In the genomic region with DNA sequence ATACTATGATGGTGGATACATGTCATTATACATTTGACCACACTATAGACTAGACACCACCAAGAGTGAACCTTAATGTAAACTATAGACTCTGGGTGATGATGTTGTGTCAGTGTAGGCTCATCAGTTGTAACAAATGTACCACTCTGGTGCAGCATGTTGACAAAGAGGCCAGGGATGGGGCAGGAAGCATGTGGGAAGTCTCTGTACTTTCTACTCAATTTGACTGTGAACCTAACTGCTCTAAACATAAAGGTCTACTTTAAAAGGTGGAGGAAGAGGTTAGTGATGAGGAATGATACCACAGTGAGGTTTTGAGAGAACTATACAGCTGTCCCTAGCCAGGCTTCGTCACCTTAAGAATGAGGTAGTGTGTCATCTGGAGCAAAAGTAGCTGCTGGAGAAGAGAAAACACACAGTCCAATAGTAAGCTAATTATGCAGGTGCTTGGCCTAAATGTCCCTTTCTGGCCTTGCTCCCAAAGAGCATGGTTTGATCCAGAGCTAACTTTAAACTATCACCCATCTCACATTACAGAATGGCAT, we compare ENCODE assay signal across 10 cellular contexts. TPM values are rescaled to one million over a fixed set of nuclear protein-coding genes. Genes with fewer than 3 reads are reported as not detected.
A peak's percentile ranks its signal among the peaks of the same experiment; 100 is the strongest.
DNase-seq lines count a peak whose midpoint lies in the region; ATAC-seq and TF ChIP-seq lines count a peak whose summit lies in the region.
"Had no signal": no experiment of that assay in that cellular context is flagged by ENCODE, and none has a peak within 500 bp of the region (broad histone marks: within the 10 kb centered on the region; RNA-seq: fewer than 3 reads in every experiment).

No MANE protein-coding gene starts in this region.

- DNase-seq in activated T-cell treated with anti-CD3 and anti-CD28 coated beads for 48 hours (ENCODE audit: low read depth) = peak; percentile 3
- DNase-seq in activated T-cell treated with anti-CD3 and anti-CD28 coated beads, Interleukin-2, amount 50 U/mL, for 1 hour = no peak
- DNase-seq in Jurkat, Clone E6-1 (ENCODE audit: low read depth, low spot score) = peak; percentile 73
- DNase-seq in stimulated activated CD8-positive, alpha-beta memory T cell treated with anti-CD3 and anti-CD28 coated beads, Interleukin-4, amount 100 ng/mL, for 48 hours = peak; percentile 26
- DNase-seq in superior temporal gyrus (ENCODE audit: extremely low spot score) = no peak
- no peak for DNase-seq in NCI-H774 (lab: John Stamatoyannopoulos, UW)
- DNase-seq: NCI-H82, sigmoid colon had no signal

- no peak for ATAC-seq in esophagus mucosa

- H3K4me3 ChIP-seq in HEK293 (ENCODE audit: low read depth, low read length) = no peak overlapping the region
- no peak overlapping the region for H3K4me3 ChIP-seq in Jurkat, Clone E6-1 (ENCODE audit: low read length)
- H3K4me3 ChIP-seq: sigmoid colon had no signal

- H3K4me1 ChIP-seq in HEK293 (ENCODE audit: control insufficient read depth, insufficient read depth, low read length) = no peaks in the 10 kb centered on the region
- H3K4me1 ChIP-seq: sigmoid colon had no signal

- TF ChIP-seq CTCF in HEK293 (tag by site-specific recombination; IDR thresholded peaks at IDR 0.05) = no peak

- H3K27ac ChIP-seq in HEK293 (ENCODE audit: extremely low read depth, low read depth, low read length) = no peak overlapping the region
- H3K27ac ChIP-seq: sigmoid colon had no signal

- H3K36me3 ChIP-seq in HEK293 (ENCODE audit: control insufficient read depth in 2 of 2, insufficient read depth in 1 of 2, low read length in 2 of 2) = peaks cover 0 to 39% of the 10 kb centered on the region in 2 experiments; a peak in 2 of 3 replicates

- H3K9me3 ChIP-seq in HEK293 (ENCODE audit: control insufficient read depth, insufficient read depth, low read depth, low read length) = no peaks in the 10 kb centered on the region
- H3K9me3 ChIP-seq: sigmoid colon had no signal

- CTCF ChIA-PET in HEK293 (lab: Yijun Ruan, JAX) = interaction anchor here (0.6 kb wide), 1 partner anchor 134 kb away, joined by 3 read pairs; no protein-coding TSS in a partner anchor

- POLR2A ChIA-PET in HEK293 (lab: Yijun Ruan, JAX) = no interaction called here

TF ChIP-seq in HEK293, 187 proteins besides CTCF, POLR2A, EP300 and RAD21:
- TF ChIP-seq ZNF549 (tag by site-specific recombination; IDR thresholded peaks at IDR 0.05) = no peak
- TF ChIP-seq, protein P1, sequence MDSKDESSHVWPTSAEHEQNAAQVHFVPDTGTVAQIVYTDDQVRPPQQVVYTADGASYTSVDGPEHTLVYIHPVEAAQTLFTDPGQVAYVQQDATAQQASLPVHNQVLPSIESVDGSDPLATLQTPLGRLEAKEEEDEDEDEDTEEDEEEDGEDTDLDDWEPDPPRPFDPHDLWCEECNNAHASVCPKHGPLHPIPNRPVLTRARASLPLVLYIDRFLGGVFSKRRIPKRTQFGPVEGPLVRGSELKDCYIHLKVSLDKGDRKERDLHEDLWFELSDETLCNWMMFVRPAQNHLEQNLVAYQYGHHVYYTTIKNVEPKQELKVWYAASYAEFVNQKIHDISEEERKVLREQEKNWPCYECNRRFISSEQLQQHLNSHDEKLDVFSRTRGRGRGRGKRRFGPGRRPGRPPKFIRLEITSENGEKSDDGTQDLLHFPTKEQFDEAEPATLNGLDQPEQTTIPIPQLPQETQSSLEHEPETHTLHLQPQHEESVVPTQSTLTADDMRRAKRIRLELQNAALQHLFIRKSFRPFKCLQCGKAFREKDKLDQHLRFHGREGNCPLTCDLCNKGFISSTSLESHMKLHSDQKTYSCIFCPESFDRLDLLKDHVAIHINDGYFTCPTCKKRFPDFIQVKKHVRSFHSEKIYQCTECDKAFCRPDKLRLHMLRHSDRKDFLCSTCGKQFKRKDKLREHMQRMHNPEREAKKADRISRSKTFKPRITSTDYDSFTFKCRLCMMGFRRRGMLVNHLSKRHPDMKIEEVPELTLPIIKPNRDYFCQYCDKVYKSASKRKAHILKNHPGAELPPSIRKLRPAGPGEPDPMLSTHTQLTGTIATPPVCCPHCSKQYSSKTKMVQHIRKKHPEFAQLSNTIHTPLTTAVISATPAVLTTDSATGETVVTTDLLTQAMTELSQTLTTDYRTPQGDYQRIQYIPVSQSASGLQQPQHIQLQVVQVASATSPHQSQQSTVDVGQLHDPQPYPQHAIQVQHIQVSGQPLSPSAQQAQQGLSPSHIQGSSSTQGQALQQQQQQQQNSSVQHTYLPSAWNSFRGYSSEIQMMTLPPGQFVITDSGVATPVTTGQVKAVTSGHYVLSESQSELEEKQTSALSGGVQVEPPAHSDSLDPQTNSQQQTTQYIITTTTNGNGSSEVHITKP (tag by site-specific recombination; IDR thresholded peaks at IDR 0.05) = peak; percentile 33; the same call in 1 of the 2 replicates

RNA-seq across cellular contexts. Expression of a gene that starts 38.4 kb away (rescaled TPM):
- 135 TPM for polyA plus RNA-seq in Jurkat, Clone E6-1 (2012; ENCODE audit: insufficient read depth, insufficient read length)
- total RNA-seq in esophagus mucosa = 47.2 TPM

Comparison
In these comparisons a context has a peak if more than half of its experiments do, and no peak if none do; other contexts are left out.
1. DNase-seq: peak in activated T-cell treated with anti-CD3 and anti-CD28 coated beads for 48 hours (single experiment), Jurkat, Clone E6-1 (single experiment) and stimulated activated CD8-positive, alpha-beta memory T cell treated with anti-CD3 and anti-CD28 coated beads, Interleukin-4, amount 100 ng/mL, for 48 hours (single experiment); none in activated T-cell treated with anti-CD3 and anti-CD28 coated beads, Interleukin-2, amount 50 U/mL, for 1 hour (single experiment), superior temporal gyrus (single experiment) and NCI-H774 (single experiment).